In genomic region chr15:68053001-68053400, GRCh38 we compare ENCODE assay signal across 1 cellular context.
TF ChIP-seq lines count a peak whose summit lies in the region.

No MANE protein-coding gene starts in this region.

TF ChIP-seq in GM23338, 12 proteins besides CTCF, POLR2A, EP300 and RAD21 (continued from another document):
- TF ChIP-seq ZNF462 (CRISPR knock-in tag; IDR thresholded peaks at IDR 0.05) = no peak
- no peak for TF ChIP-seq NANOG (IDR thresholded peaks at IDR 0.05; ENCODE audit: borderline replicate concordance)
- no peak for TF ChIP-seq EZH2 (IDR thresholded peaks at IDR 0.05; ENCODE audit: low read depth, unreplicated experiment)
TF ChIP-seq in GM23338: peak in this region for 0.
